ENCODE assay signal across 19 cellular contexts in genomic region chr7:68107256-68107655, GRCh38.
DNase-seq lines count a peak whose midpoint lies in the region; ATAC-seq and TF ChIP-seq lines count a peak whose summit lies in the region.
"Had no signal": no experiment of that assay in that cellular context is flagged by ENCODE, and none has a peak within 500 bp of the region (broad histone marks: within the 10 kb centered on the region; RNA-seq: fewer than 3 reads in every experiment).

No MANE protein-coding gene starts in this region.

- TF ChIP-seq CTCF in gastrocnemius medialis (IDR thresholded peaks at IDR 0.05 in 4 of 5, conservative IDR thresholded peaks at IDR 0.05 in 1 of 5): no peak

- ATAC-seq in HG02840 (IDR thresholded peaks at IDR 0.05; ENCODE audit: low FRiP score, unreplicated experiment) (no peak), GM19463 (IDR thresholded peaks at IDR 0.05; ENCODE audit: unreplicated experiment) (no peak), gastrocnemius medialis (no peak), HG02588 (IDR thresholded peaks at IDR 0.05; ENCODE audit: unreplicated experiment) (no peak)
- ATAC-seq: A549; natural killer cell treated with Interleukin-12 subunit alpha and Interleukin-12 subunit beta and Interleukin-15 and Interleukin-18, amount 100 ng/mL, for 72 hours; psoas muscle had no signal

- H3K36me3 ChIP-seq in gastrocnemius medialis: no peaks in the 10 kb centered on the region
- H3K36me3 ChIP-seq: thoracic aorta had no signal

- no peaks in the 10 kb centered on the region for H3K27me3 ChIP-seq in gastrocnemius medialis

- peak; percentile 16 to 59 for DNase-seq in NCI-H524 (lab: John Stamatoyannopoulos, UW)
- no peak for DNase-seq in NCI-H524 treated with DMSO at 0.1 percent for 48 hours (lab: John Stamatoyannopoulos, UW)
- peak; percentile 46 for DNase-seq in NCI-H345 (lab: John Stamatoyannopoulos, UW)
- peak; percentile 71 for DNase-seq in astrocyte of the hippocampus (ENCODE audit: low read depth, low spot score)
- DNase-seq in gastrocnemius medialis: no peak
- DNase-seq: activated CD4-positive, alpha-beta T cell treated with anti-CD3 and anti-CD28 coated beads, Interleukin-2, amount 50 U/mL, for 1 hour; activated naive CD4-positive, alpha-beta T cell; C1 segment of cervical spinal cord; DMS53; head of caudate nucleus; NK-92 treated with Interleukin-12 subunit alpha and Interleukin-12 subunit beta, amount 100 ng/mL, for 24 hours; psoas muscle; SW 1271 had no signal

- no peak overlapping the region for H3K27ac ChIP-seq in gastrocnemius medialis
- H3K27ac ChIP-seq: A549, psoas muscle, thoracic aorta had no signal

- TF ChIP-seq POLR2A in gastrocnemius medialis (IDR thresholded peaks at IDR 0.05): no peak

- no peaks in the 10 kb centered on the region for H3K9me3 ChIP-seq in gastrocnemius medialis
- H3K9me3 ChIP-seq: A549, psoas muscle, thoracic aorta had no signal

- intact Hi-C loops in gastrocnemius medialis (cut with DNase I; ENCODE audit: low total_unique reads): no loop called here

- in situ Hi-C loops in gastrocnemius medialis (cut with MboI; ENCODE audit: low sequenced_read_pairs in 4 of 4): no loop called here

- no peaks in the 10 kb centered on the region for H3K4me1 ChIP-seq in gastrocnemius medialis
- H3K4me1 ChIP-seq: A549, psoas muscle had no signal

- H3K4me3 ChIP-seq in gastrocnemius medialis: no peak overlapping the region
- H3K4me3 ChIP-seq: A549, psoas muscle, thoracic aorta had no signal

Comparison
In these comparisons a context has a peak if more than half of its experiments do, and no peak if none do; other contexts are left out.
1. DNase-seq: peak in NCI-H524 (2 of 2), NCI-H345 (single experiment) and astrocyte of the hippocampus (single experiment); none in NCI-H524 treated with DMSO at 0.1 percent for 48 hours (single experiment) and gastrocnemius medialis (0 of 2).